ENCODE assay signal across 24 cellular contexts in genomic region chr10:104980401-104980800, GRCh38.
A peak's percentile ranks its signal among the peaks of the same experiment; 100 is the strongest.
DNase-seq lines count a peak whose midpoint lies in the region; ATAC-seq and TF ChIP-seq lines count a peak whose summit lies in the region.
"Had no signal": no experiment of that assay in that cellular context is flagged by ENCODE, and none has a peak within 500 bp of the region (broad histone marks: within the 10 kb centered on the region; RNA-seq: fewer than 3 reads in every experiment).

No MANE protein-coding gene starts in this region.

- no peaks in the 10 kb centered on the region for H3K27me3 ChIP-seq in CD4-positive, alpha-beta T cell (ENCODE audit: control insufficient read depth, insufficient read depth, low read length)
- no peaks in the 10 kb centered on the region for H3K27me3 ChIP-seq in CD8-positive, alpha-beta T cell (ENCODE audit: insufficient read depth, low read length)
- H3K27me3 ChIP-seq in naive thymus-derived CD4-positive, alpha-beta T cell (ENCODE audit: control insufficient read depth in 2 of 2, insufficient read depth in 2 of 2, low read length in 2 of 2) = no peaks in the 10 kb centered on the region
- H3K27me3 ChIP-seq: BE2C, BLaER1 had no signal

- no peaks in the 10 kb centered on the region for H3K36me3 ChIP-seq in CD8-positive, alpha-beta T cell (ENCODE audit: insufficient read depth, low read length)
- no peaks in the 10 kb centered on the region for H3K36me3 ChIP-seq in naive thymus-derived CD4-positive, alpha-beta T cell (ENCODE audit: control insufficient read depth in 2 of 3, insufficient read depth in 3 of 3, low read length in 3 of 3)
- H3K36me3 ChIP-seq: BE2C, BLaER1 had no signal

- no peaks in the 10 kb centered on the region for H3K27me3 Mint-ChIP-seq in activated naive CD4-positive, alpha-beta T cell treated with anti-CD3 and anti-CD28 coated beads for 36 hours (ENCODE audit: low read depth)
- no peaks in the 10 kb centered on the region for H3K27me3 Mint-ChIP-seq in CD4-positive, alpha-beta T cell
- H3K27me3 Mint-ChIP-seq in CD8-positive, alpha-beta T cell (ENCODE audit: low read depth) = no peaks in the 10 kb centered on the region
- no peaks in the 10 kb centered on the region for H3K27me3 Mint-ChIP-seq in naive thymus-derived CD4-positive, alpha-beta T cell
- no peaks in the 10 kb centered on the region for H3K27me3 Mint-ChIP-seq in stimulated activated memory B cell treated with anti-CD40 and anti-IgM and Interleukin-4, amounts not matched to agents 10 μg/mL and 1 μg/mL and 100 μg/mL, for 72 hours
- H3K27me3 Mint-ChIP-seq in activated CD8-positive, alpha-beta T cell treated with anti-CD3 and anti-CD28 coated beads for 36 hours = no peaks in the 10 kb centered on the region
- H3K27me3 Mint-ChIP-seq: CD4-positive, CD25-positive, alpha-beta regulatory T cell; CD8-positive, alpha-beta memory T cell had no signal

- TF ChIP-seq CTCF in CD4-positive, alpha-beta T cell (IDR thresholded peaks at IDR 0.05) = no peak
- TF ChIP-seq CTCF in CD8-positive, alpha-beta T cell (IDR thresholded peaks at IDR 0.05) = no peak
- no peak for TF ChIP-seq CTCF in activated CD8-positive, alpha-beta T cell treated with anti-CD3 and anti-CD28 coated beads for 36 hours (IDR thresholded peaks at IDR 0.05)

- CTCF ChIA-PET in activated naive CD4-positive, alpha-beta T cell treated with anti-CD3 and anti-CD28 coated beads for 36 hours (lab: Charles Lee) = interaction anchor here (0.6 kb wide), 1 partner anchor 335 kb away, joined by 3 read pairs; no protein-coding TSS in a partner anchor
- CTCF ChIA-PET in CD4-positive, alpha-beta T cell (lab: Charles Lee) = no interaction called here
- CTCF ChIA-PET in CD8-positive, alpha-beta T cell (lab: Charles Lee) = no interaction called here
- CTCF ChIA-PET in naive thymus-derived CD4-positive, alpha-beta T cell (lab: Charles Lee) = no interaction called here
- CTCF ChIA-PET in activated CD8-positive, alpha-beta T cell treated with anti-CD3 and anti-CD28 coated beads for 36 hours (lab: Charles Lee) = no interaction called here

- H3K27ac ChIP-seq in CD4-positive, alpha-beta T cell (ENCODE audit: low read depth, low read length) = no peak overlapping the region
- H3K27ac ChIP-seq in CD8-positive, alpha-beta T cell (ENCODE audit: low read depth, low read length) = no peak overlapping the region
- H3K27ac ChIP-seq in naive thymus-derived CD4-positive, alpha-beta T cell (ENCODE audit: low read depth, low read length) = no peak overlapping the region
- H3K27ac ChIP-seq: BLaER1 had no signal

- peaks cover 2% of the 10 kb centered on the region for H3K9me3 Mint-ChIP-seq in activated naive CD4-positive, alpha-beta T cell treated with anti-CD3 and anti-CD28 coated beads for 36 hours
- H3K9me3 Mint-ChIP-seq in CD4-positive, alpha-beta T cell = no peaks in the 10 kb centered on the region
- H3K9me3 Mint-ChIP-seq in CD8-positive, alpha-beta T cell = no peaks in the 10 kb centered on the region
- H3K9me3 Mint-ChIP-seq in naive thymus-derived CD4-positive, alpha-beta T cell = peaks cover 0 to 6% (median 0%) of the 10 kb centered on the region in 11 donors
- H3K9me3 Mint-ChIP-seq in stimulated activated memory B cell treated with anti-CD40 and anti-IgM and Interleukin-4, amounts not matched to agents 10 μg/mL and 1 μg/mL and 100 μg/mL, for 72 hours = peaks cover 6% of the 10 kb centered on the region
- peaks cover 3% of the 10 kb centered on the region for H3K9me3 Mint-ChIP-seq in activated CD8-positive, alpha-beta T cell treated with anti-CD3 and anti-CD28 coated beads for 36 hours

- DNase-seq in activated naive CD4-positive, alpha-beta T cell treated with anti-CD3 and anti-CD28 coated beads for 36 hours = peak; percentile 5
- no peak for DNase-seq in activated naive CD4-positive, alpha-beta T cell treated with Interleukin-2 at 50 U/mL for 16 hours
- no peak for DNase-seq in CD4-positive, alpha-beta T cell
- no peak for DNase-seq in CD8-positive, alpha-beta T cell
- peak in 4 of 9 donors; percentile 10 to 44 (median 27) for DNase-seq in naive thymus-derived CD4-positive, alpha-beta T cell
- DNase-seq in activated CD8-positive, alpha-beta T cell treated with anti-CD3 and anti-CD28 coated beads for 36 hours = no peak
- DNase-seq in dedifferentiated amniotic fluid mesenchymal stem cell (ENCODE audit: extremely low spot score) = no peak
- DNase-seq: 8988T; ACHN; BE2C; C1 segment of cervical spinal cord; CD4-positive, CD25-positive, alpha-beta regulatory T cell; CD8-positive, alpha-beta memory T cell; COR-L47; DMS 273 treated with DMSO at 0.1 percent for 48 hours; DMS153; DMS53; DND-41; EL; GDM1 had no signal

- intact Hi-C loops in activated naive CD4-positive, alpha-beta T cell treated with anti-CD3 and anti-CD28 coated beads for 36 hours (cut with micrococcal nuclease) = no loop called here
- intact Hi-C loops in CD4-positive, alpha-beta T cell (cut with DNase I, micrococcal nuclease) = no loop called here
- intact Hi-C loops in CD8-positive, alpha-beta T cell (cut with DNase I, micrococcal nuclease) = no loop called here
- intact Hi-C loops in naive thymus-derived CD4-positive, alpha-beta T cell (cut with micrococcal nuclease) = loop anchor here in 1 of 2 donors (2.0 kb wide), 1 partner anchor 46 kb away; no protein-coding TSS in a partner anchor
- intact Hi-C loops in activated CD8-positive, alpha-beta T cell treated with anti-CD3 and anti-CD28 coated beads for 36 hours (cut with micrococcal nuclease) = no loop called here

- peak; percentile 43 for ATAC-seq in CD4-positive, alpha-beta T cell (ENCODE audit: poor library complexity)
- no peak for ATAC-seq in CD8-positive, alpha-beta T cell
- no peak for ATAC-seq in naive thymus-derived CD4-positive, alpha-beta T cell
- no peak for ATAC-seq in stimulated activated memory B cell treated with anti-CD40 and anti-IgM and Interleukin-4, amounts not matched to agents 10 μg/mL and 1 μg/mL and 100 μg/mL, for 72 hours
- ATAC-seq in activated CD8-positive, alpha-beta T cell treated with anti-CD3 and anti-CD28 coated beads for 36 hours = no peak
- ATAC-seq: GM12878 had no signal

- H3K4me1 ChIP-seq in CD8-positive, alpha-beta T cell (ENCODE audit: insufficient read depth, low read length) = peaks cover 6% of the 10 kb centered on the region
- peaks cover 0 to 19% of the 10 kb centered on the region in 2 donors for H3K4me1 ChIP-seq in naive thymus-derived CD4-positive, alpha-beta T cell (ENCODE audit: control insufficient read depth in 2 of 2, insufficient read depth in 2 of 2, low read length in 2 of 2)
- H3K4me1 ChIP-seq: BE2C, BLaER1 had no signal

- no peak overlapping the region for H3K27ac Mint-ChIP-seq in activated naive CD4-positive, alpha-beta T cell treated with anti-CD3 and anti-CD28 coated beads for 36 hours
- H3K27ac Mint-ChIP-seq in CD4-positive, alpha-beta T cell = peak overlapping the region; percentile 64
- H3K27ac Mint-ChIP-seq in CD8-positive, alpha-beta T cell = peak overlapping the region; percentile 42
- H3K27ac Mint-ChIP-seq in naive thymus-derived CD4-positive, alpha-beta T cell = peak overlapping the region in 5 of 9 donors; percentile 18 to 81 (median 61)
- no peak overlapping the region for H3K27ac Mint-ChIP-seq in stimulated activated memory B cell treated with anti-CD40 and anti-IgM and Interleukin-4, amounts not matched to agents 10 μg/mL and 1 μg/mL and 100 μg/mL, for 72 hours
- no peak overlapping the region for H3K27ac Mint-ChIP-seq in activated CD8-positive, alpha-beta T cell treated with anti-CD3 and anti-CD28 coated beads for 36 hours
- H3K27ac Mint-ChIP-seq: CD4-positive, CD25-positive, alpha-beta regulatory T cell had no signal

- POLR2A ChIA-PET in CD4-positive, alpha-beta T cell (lab: Charles Lee) = no interaction called here
- POLR2A ChIA-PET in CD8-positive, alpha-beta T cell (lab: Charles Lee) = no interaction called here
- POLR2A ChIA-PET in naive thymus-derived CD4-positive, alpha-beta T cell (lab: Charles Lee) = no interaction called here
- POLR2A ChIA-PET in activated CD8-positive, alpha-beta T cell treated with anti-CD3 and anti-CD28 coated beads for 36 hours (lab: Charles Lee) = no interaction called here

- peaks cover 1% of the 10 kb centered on the region for H3K36me3 Mint-ChIP-seq in activated naive CD4-positive, alpha-beta T cell treated with anti-CD3 and anti-CD28 coated beads for 36 hours (ENCODE audit: low read depth)
- peaks cover 14% of the 10 kb centered on the region for H3K36me3 Mint-ChIP-seq in CD4-positive, alpha-beta T cell (ENCODE audit: low read depth)
- no peaks in the 10 kb centered on the region for H3K36me3 Mint-ChIP-seq in CD8-positive, alpha-beta T cell
- H3K36me3 Mint-ChIP-seq in naive thymus-derived CD4-positive, alpha-beta T cell = peaks cover 0 to 21% (median 10%) of the 10 kb centered on the region in 5 donors
- no peaks in the 10 kb centered on the region for H3K36me3 Mint-ChIP-seq in stimulated activated memory B cell treated with anti-CD40 and anti-IgM and Interleukin-4, amounts not matched to agents 10 μg/mL and 1 μg/mL and 100 μg/mL, for 72 hours
- no peaks in the 10 kb centered on the region for H3K36me3 Mint-ChIP-seq in activated CD8-positive, alpha-beta T cell treated with anti-CD3 and anti-CD28 coated beads for 36 hours (ENCODE audit: low read depth)
- H3K36me3 Mint-ChIP-seq: CD14-positive monocyte; CD4-positive, CD25-positive, alpha-beta regulatory T cell; CD8-positive, alpha-beta memory T cell had no signal

- no peak overlapping the region for H3K4me3 Mint-ChIP-seq in activated naive CD4-positive, alpha-beta T cell treated with anti-CD3 and anti-CD28 coated beads for 36 hours
- H3K4me3 Mint-ChIP-seq in CD4-positive, alpha-beta T cell = peak overlapping the region; percentile 43
- no peak overlapping the region for H3K4me3 Mint-ChIP-seq in CD8-positive, alpha-beta T cell
- peak overlapping the region in 6 of 10 donors; percentile 2 to 69 (median 56) for H3K4me3 Mint-ChIP-seq in naive thymus-derived CD4-positive, alpha-beta T cell
- H3K4me3 Mint-ChIP-seq in stimulated activated memory B cell treated with anti-CD40 and anti-IgM and Interleukin-4, amounts not matched to agents 10 μg/mL and 1 μg/mL and 100 μg/mL, for 72 hours = no peak overlapping the region
- no peak overlapping the region for H3K4me3 Mint-ChIP-seq in activated CD8-positive, alpha-beta T cell treated with anti-CD3 and anti-CD28 coated beads for 36 hours
- H3K4me3 Mint-ChIP-seq: CD14-positive monocyte; CD4-positive, CD25-positive, alpha-beta regulatory T cell; CD8-positive, alpha-beta memory T cell had no signal

- no peaks in the 10 kb centered on the region for H3K9me3 ChIP-seq in CD4-positive, alpha-beta T cell (ENCODE audit: control insufficient read depth, low read length)
- no peaks in the 10 kb centered on the region for H3K9me3 ChIP-seq in CD8-positive, alpha-beta T cell (ENCODE audit: low read length)
- H3K9me3 ChIP-seq in naive thymus-derived CD4-positive, alpha-beta T cell (ENCODE audit: control insufficient read depth in 2 of 3, low read length in 3 of 3) = no peaks in the 10 kb centered on the region
- H3K9me3 ChIP-seq: BE2C, BLaER1 had no signal

- no peak overlapping the region for H3K4me3 ChIP-seq in CD8-positive, alpha-beta T cell (ENCODE audit: low read depth, low read length)
- no peak overlapping the region for H3K4me3 ChIP-seq in naive thymus-derived CD4-positive, alpha-beta T cell (ENCODE audit: low read length)
- H3K4me3 ChIP-seq: BLaER1, GM12878 had no signal

- peaks cover 35% of the 10 kb centered on the region for H3K4me1 Mint-ChIP-seq in activated naive CD4-positive, alpha-beta T cell treated with anti-CD3 and anti-CD28 coated beads for 36 hours (ENCODE audit: low read depth)
- H3K4me1 Mint-ChIP-seq in CD4-positive, alpha-beta T cell (ENCODE audit: low read depth) = peaks cover 32% of the 10 kb centered on the region
- peaks cover 15% of the 10 kb centered on the region for H3K4me1 Mint-ChIP-seq in CD8-positive, alpha-beta T cell (ENCODE audit: low read depth)
- H3K4me1 Mint-ChIP-seq in naive thymus-derived CD4-positive, alpha-beta T cell = peaks cover 0 to 44% (median 34%) of the 10 kb centered on the region in 7 donors
- no peaks in the 10 kb centered on the region for H3K4me1 Mint-ChIP-seq in stimulated activated memory B cell treated with anti-CD40 and anti-IgM and Interleukin-4, amounts not matched to agents 10 μg/mL and 1 μg/mL and 100 μg/mL, for 72 hours
- peaks cover 10% of the 10 kb centered on the region for H3K4me1 Mint-ChIP-seq in activated CD8-positive, alpha-beta T cell treated with anti-CD3 and anti-CD28 coated beads for 36 hours (ENCODE audit: low read depth)
- H3K4me1 Mint-ChIP-seq: CD14-positive monocyte; CD4-positive, CD25-positive, alpha-beta regulatory T cell; CD8-positive, alpha-beta memory T cell had no signal

Comparison
In these comparisons a context has a peak if more than half of its experiments do, and no peak if none do; other contexts are left out.
1. H3K27ac Mint-ChIP-seq: peak in CD4-positive, alpha-beta T cell (single experiment), CD8-positive, alpha-beta T cell (single experiment) and naive thymus-derived CD4-positive, alpha-beta T cell (5 of 9); none in activated naive CD4-positive, alpha-beta T cell treated with anti-CD3 and anti-CD28 coated beads for 36 hours (single experiment), stimulated activated memory B cell treated with anti-CD40 and anti-IgM and Interleukin-4, amounts not matched to agents 10 μg/mL and 1 μg/mL and 100 μg/mL, for 72 hours (single experiment) and activated CD8-positive, alpha-beta T cell treated with anti-CD3 and anti-CD28 coated beads for 36 hours (single experiment).
2. H3K4me3 Mint-ChIP-seq: peak in CD4-positive, alpha-beta T cell (single experiment) and naive thymus-derived CD4-positive, alpha-beta T cell (6 of 10); none in activated naive CD4-positive, alpha-beta T cell treated with anti-CD3 and anti-CD28 coated beads for 36 hours (single experiment), CD8-positive, alpha-beta T cell (single experiment), stimulated activated memory B cell treated with anti-CD40 and anti-IgM and Interleukin-4, amounts not matched to agents 10 μg/mL and 1 μg/mL and 100 μg/mL, for 72 hours (single experiment) and activated CD8-positive, alpha-beta T cell treated with anti-CD3 and anti-CD28 coated beads for 36 hours (single experiment).